Comparison of ENCODE assay signal across 8 cellular contexts in the genomic region with DNA sequence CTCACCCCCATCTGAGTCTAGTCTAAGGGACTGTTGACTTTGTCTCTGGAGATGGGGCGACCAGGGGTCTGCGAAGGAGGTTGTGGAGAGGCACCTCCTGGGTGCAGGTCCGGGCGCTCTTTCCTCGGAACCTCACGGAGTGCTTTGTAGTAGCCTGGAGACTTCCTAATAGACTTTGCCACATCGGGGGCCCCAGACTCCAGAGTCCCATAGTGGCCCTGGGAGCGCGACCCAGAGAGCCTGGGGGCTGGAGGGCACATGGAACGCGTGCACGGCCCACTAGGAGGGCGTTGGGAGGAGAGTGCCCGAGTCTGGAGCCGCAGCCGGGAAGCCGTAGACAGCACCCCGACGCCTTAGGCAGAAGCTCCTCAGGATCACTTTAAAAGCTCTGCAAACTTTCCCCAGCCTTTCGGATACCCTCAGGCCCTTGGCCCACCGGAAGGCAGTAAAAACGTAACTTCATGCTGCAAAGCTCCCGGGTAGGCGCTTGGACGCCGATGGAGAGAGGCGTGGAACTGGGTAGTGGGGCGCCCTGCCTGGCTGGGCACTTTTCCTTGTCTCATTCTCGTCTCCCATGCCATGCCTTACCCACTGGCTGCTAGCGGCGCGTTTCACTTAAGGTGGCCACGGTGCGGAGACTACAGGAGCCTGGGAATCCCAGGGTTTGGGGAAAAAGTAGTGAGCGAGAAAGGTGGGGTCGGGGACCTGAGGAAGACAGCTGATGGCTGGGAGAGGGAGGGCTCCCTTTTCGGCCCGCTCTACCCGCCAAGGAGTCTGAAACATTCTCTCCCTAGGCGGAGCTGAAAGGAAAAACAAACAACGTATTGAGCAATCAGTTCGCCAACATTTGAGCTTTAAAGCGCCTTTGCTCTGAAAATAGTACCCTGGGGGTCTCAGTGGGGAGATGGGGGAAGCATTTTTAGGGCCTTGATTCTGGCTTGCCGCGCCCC.
A peak's percentile ranks its signal among the peaks of the same experiment; 100 is the strongest.
DNase-seq lines count a peak whose midpoint lies in the region; ATAC-seq and TF ChIP-seq lines count a peak whose summit lies in the region.

No MANE protein-coding gene starts in this region.

- H3K36me3 ChIP-seq in Panc1 (ENCODE audit: control insufficient read depth, insufficient read depth, low read length) (no peaks in the 10 kb centered on the region), gastroesophageal sphincter (peaks cover 0 to 6% of the 10 kb centered on the region in 2 donors)

- peaks cover 22% of the 10 kb centered on the region for H3K27me3 Mint-ChIP-seq in Calu3 (ENCODE audit: unreplicated experiment)
- peaks cover 53% of the 10 kb centered on the region for H3K27me3 Mint-ChIP-seq in activated naive CD4-positive, alpha-beta T cell treated with anti-CD3 and anti-CD28 coated beads for 36 hours (ENCODE audit: low read depth)

- BruUV-seq in Calu3 (replicated peaks; lab: Mats Ljungman, UMichigan) (no TSS peak), Panc1 (replicated peaks; lab: Mats Ljungman, UMichigan) (no TSS peak)

- H3K36me3 Mint-ChIP-seq in Calu3 (ENCODE audit: insufficient read depth, unreplicated experiment) = peaks cover 27% of the 10 kb centered on the region
- H3K36me3 Mint-ChIP-seq in activated naive CD4-positive, alpha-beta T cell treated with anti-CD3 and anti-CD28 coated beads for 36 hours (ENCODE audit: low read depth) = no peaks in the 10 kb centered on the region

- CTCF ChIA-PET in Calu3 (lab: Charles Lee) (interaction anchor here (0.6 to 2.4 kb wide), 8 partner anchors 10 to 1181 kb away, joined by 3 to 13 read pairs (median 3); no protein-coding TSS in a partner anchor), Panc1 (lab: Charles Lee) (interaction anchor here (1.0 kb wide), 1 partner anchor 9 kb away, joined by 3 read pairs; no protein-coding TSS in a partner anchor)
- CTCF ChIA-PET in activated naive CD4-positive, alpha-beta T cell treated with anti-CD3 and anti-CD28 coated beads for 36 hours (lab: Charles Lee) = interaction anchor here (0.5 kb wide), 1 partner anchor 174 kb away, joined by 3 read pairs; no protein-coding TSS in a partner anchor

- in situ Hi-C loops in Panc1 (cut with HindIII; ENCODE audit: low pct_unique_long_range_greater_than_20kb, low sequenced_read_pairs) = no loop called here

- TF ChIP-seq POLR2A in gastroesophageal sphincter (IDR thresholded peaks at IDR 0.05) = peak in 1 of 2 donors; percentile 3

- H3K27ac Mint-ChIP-seq in Calu3 (ENCODE audit: unreplicated experiment) = peak overlapping the region; percentile 56
- H3K27ac Mint-ChIP-seq in activated naive CD4-positive, alpha-beta T cell treated with anti-CD3 and anti-CD28 coated beads for 36 hours = no peak overlapping the region

- WGBS in gastroesophageal sphincter (ENCODE audit: low coverage in 1 of 2), 2 donors = 0 to 1% methylated on average over 2 to 9 of the region's 45 CpGs

- ATAC-seq in Panc1 (peak; percentile 72), gastroesophageal sphincter (peak; percentile 55), HG03025 (IDR thresholded peaks at IDR 0.05; ENCODE audit: low FRiP score, unreplicated experiment) (no peak)

- H3K4me1 ChIP-seq in Panc1 (ENCODE audit: control insufficient read depth, insufficient read depth, low read length) (peaks cover 23% of the 10 kb centered on the region), gastroesophageal sphincter (peaks cover 0 to 80% (median 4%) of the 10 kb centered on the region in 3 donors)

- H3K9me3 Mint-ChIP-seq in Calu3 (ENCODE audit: low read depth, unreplicated experiment) = no peaks in the 10 kb centered on the region
- no peaks in the 10 kb centered on the region for H3K9me3 Mint-ChIP-seq in activated naive CD4-positive, alpha-beta T cell treated with anti-CD3 and anti-CD28 coated beads for 36 hours

- peak overlapping the region; percentile 27 to 55 for H3K4me3 ChIP-seq in Panc1 (ENCODE audit: low read depth in 2 of 2, low read length in 2 of 2)
- H3K4me3 ChIP-seq in gastroesophageal sphincter = peak overlapping the region; percentile 59 to 65

- peak; percentile 25 for DNase-seq in Calu3
- DNase-seq in Panc1 (ENCODE audit: low read depth, low spot score) = no peak
- DNase-seq in pons (ENCODE audit: low spot score) = peak; percentile 24
- no peak for DNase-seq in NCI-H774 (lab: John Stamatoyannopoulos, UW)
- DNase-seq in activated naive CD4-positive, alpha-beta T cell treated with anti-CD3 and anti-CD28 coated beads for 36 hours = no peak
- DNase-seq in NCI-H2029 treated with DMSO at 0.1 percent for 48 hours (lab: John Stamatoyannopoulos, UW) = no peak

- H3K27me3 ChIP-seq in Panc1 (ENCODE audit: control insufficient read depth, insufficient read depth, low read length) (peaks cover 38% of the 10 kb centered on the region), gastroesophageal sphincter (peaks cover 24% of the 10 kb centered on the region)

- peak overlapping the region; percentile 72 for H3K4me3 Mint-ChIP-seq in Calu3 (ENCODE audit: low read depth, unreplicated experiment)
- H3K4me3 Mint-ChIP-seq in activated naive CD4-positive, alpha-beta T cell treated with anti-CD3 and anti-CD28 coated beads for 36 hours = no peak overlapping the region

- no peak for TF ChIP-seq EP300 in gastroesophageal sphincter (IDR thresholded peaks at IDR 0.05)

- H3K4me1 Mint-ChIP-seq in Calu3 (ENCODE audit: low read depth, unreplicated experiment) = peaks cover 26% of the 10 kb centered on the region
- peaks cover 15% of the 10 kb centered on the region for H3K4me1 Mint-ChIP-seq in activated naive CD4-positive, alpha-beta T cell treated with anti-CD3 and anti-CD28 coated beads for 36 hours (ENCODE audit: low read depth)

- intact Hi-C loops in Calu3 (cut with micrococcal nuclease; ENCODE audit: unreplicated experiment) (loop anchor here (2.0 to 10.0 kb wide), 7 partner anchors 296 to 1268 kb away; no protein-coding TSS in a partner anchor), Panc1 (cut with micrococcal nuclease; ENCODE audit: unreplicated experiment) (loop anchor here (5.0 kb wide), 1 partner anchor 1266 kb away; no protein-coding TSS in a partner anchor)
- intact Hi-C loops in activated naive CD4-positive, alpha-beta T cell treated with anti-CD3 and anti-CD28 coated beads for 36 hours (cut with micrococcal nuclease) = loop anchor here (5.0 to 10.0 kb wide), 2 partner anchors 818 to 934 kb away; a partner anchor contains a TSS

- H3K9me3 ChIP-seq in Panc1 (ENCODE audit: control insufficient read depth, insufficient read depth, low read depth, low read length) (no peaks in the 10 kb centered on the region), gastroesophageal sphincter (no peaks in the 10 kb centered on the region)

- no peak overlapping the region for H3K27ac ChIP-seq in Panc1 (ENCODE audit: low read length)
- peak overlapping the region; percentile 95 to 98 (median 98) for H3K27ac ChIP-seq in gastroesophageal sphincter

- POLR2A ChIA-PET in Panc1 (lab: Charles Lee) = no interaction called here

- no peak for TF ChIP-seq CTCF in Calu3 (IDR thresholded peaks at IDR 0.05; ENCODE audit: unreplicated experiment)
- TF ChIP-seq CTCF in Panc1 (IDR thresholded peaks at IDR 0.05) = no peak
- no peak for TF ChIP-seq CTCF in gastroesophageal sphincter (IDR thresholded peaks at IDR 0.05)

Comparison
In these comparisons a context has a peak if more than half of its experiments do, and no peak if none do; other contexts are left out.
1. DNase-seq: peak in Calu3 (single experiment) and pons (single experiment); none in Panc1 (single experiment), NCI-H774 (single experiment), activated naive CD4-positive, alpha-beta T cell treated with anti-CD3 and anti-CD28 coated beads for 36 hours (single experiment) and NCI-H2029 treated with DMSO at 0.1 percent for 48 hours (single experiment).